In genomic region chr2:44579136-44579836, GRCh38 we compare ENCODE assay signal across 13 cellular contexts.
DNase-seq lines count a peak whose midpoint lies in the region; ATAC-seq lines count a peak whose summit lies in the region.
"Had no signal": no experiment of that assay in that cellular context is flagged by ENCODE, and none has a peak within 500 bp of the region (broad histone marks: within the 10 kb centered on the region; RNA-seq: fewer than 3 reads in every experiment).

No MANE protein-coding gene starts in this region.

- H3K36me3 Mint-ChIP-seq in activated CD8-positive, alpha-beta memory T cell treated with anti-CD3 and anti-CD28 coated beads, Interleukin-2, amount 10 ng/mL, durations not matched to agents 7 days and 5 days, result no peaks in the 10 kb centered on the region
- peaks cover 0 to 3% of the 10 kb centered on the region in 2 donors for H3K36me3 Mint-ChIP-seq in stimulated activated naive B cell treated with anti-CD40 and anti-IgM and Interleukin-4, amounts not matched to agents 10 μg/mL and 1 μg/mL and 100 μg/mL, for 72 hours

- H3K27ac Mint-ChIP-seq in activated CD8-positive, alpha-beta memory T cell treated with anti-CD3 and anti-CD28 coated beads, Interleukin-2, amount 10 ng/mL, durations not matched to agents 7 days and 5 days, result peak overlapping the region; percentile 47
- peak overlapping the region; percentile 79 for H3K27ac Mint-ChIP-seq in stimulated activated naive B cell treated with anti-CD40 and anti-IgM and Interleukin-4, amounts not matched to agents 10 μg/mL and 1 μg/mL and 100 μg/mL, for 72 hours

- peaks cover 24% of the 10 kb centered on the region for H3K4me1 Mint-ChIP-seq in activated CD8-positive, alpha-beta memory T cell treated with anti-CD3 and anti-CD28 coated beads, Interleukin-2, amount 10 ng/mL, durations not matched to agents 7 days and 5 days
- H3K4me1 Mint-ChIP-seq in stimulated activated naive B cell treated with anti-CD40 and anti-IgM and Interleukin-4, amounts not matched to agents 10 μg/mL and 1 μg/mL and 100 μg/mL, for 72 hours, result peaks cover 20 to 34% of the 10 kb centered on the region in 2 donors

- peak overlapping the region; percentile 57 for H3K27ac ChIP-seq in epithelial cell of prostate
- H3K27ac ChIP-seq: SJSA1, tibial artery had no signal

- no peaks in the 10 kb centered on the region for H3K27me3 Mint-ChIP-seq in activated CD8-positive, alpha-beta memory T cell treated with anti-CD3 and anti-CD28 coated beads, Interleukin-2, amount 10 ng/mL, durations not matched to agents 7 days and 5 days
- no peaks in the 10 kb centered on the region for H3K27me3 Mint-ChIP-seq in stimulated activated naive B cell treated with anti-CD40 and anti-IgM and Interleukin-4, amounts not matched to agents 10 μg/mL and 1 μg/mL and 100 μg/mL, for 72 hours

- peak overlapping the region; percentile 44 for H3K4me3 Mint-ChIP-seq in activated CD8-positive, alpha-beta memory T cell treated with anti-CD3 and anti-CD28 coated beads, Interleukin-2, amount 10 ng/mL, durations not matched to agents 7 days and 5 days
- peak overlapping the region; percentile 64 to 78 for H3K4me3 Mint-ChIP-seq in stimulated activated naive B cell treated with anti-CD40 and anti-IgM and Interleukin-4, amounts not matched to agents 10 μg/mL and 1 μg/mL and 100 μg/mL, for 72 hours

- CTCF ChIA-PET in activated CD8-positive, alpha-beta memory T cell treated with anti-CD3 and anti-CD28 coated beads, Interleukin-2, amount 10 ng/mL, durations not matched to agents 7 days and 5 days (lab: Charles Lee), result interaction anchor here (1.5 kb wide), 1 partner anchor 100 kb away, joined by 11 read pairs; no protein-coding TSS in a partner anchor

- no peaks in the 10 kb centered on the region for H3K9me3 Mint-ChIP-seq in activated CD8-positive, alpha-beta memory T cell treated with anti-CD3 and anti-CD28 coated beads, Interleukin-2, amount 10 ng/mL, durations not matched to agents 7 days and 5 days (ENCODE audit: low read depth)
- no peaks in the 10 kb centered on the region for H3K9me3 Mint-ChIP-seq in stimulated activated naive B cell treated with anti-CD40 and anti-IgM and Interleukin-4, amounts not matched to agents 10 μg/mL and 1 μg/mL and 100 μg/mL, for 72 hours

- no peak for DNase-seq in activated CD8-positive, alpha-beta memory T cell treated with anti-CD3 and anti-CD28 coated beads, Interleukin-2, amount 10 ng/mL, durations not matched to agents 7 days and 5 days
- DNase-seq in activated CD8-positive, alpha-beta memory T cell treated with anti-CD3 and anti-CD28 coated beads, Interleukin-2, amount 50 U/mL, for 48 hours, result no peak
- DNase-seq in RPMI7951 (ENCODE audit: low read depth) (peak; percentile 14), epithelial cell of prostate (ENCODE audit: low read depth, low spot score) (no peak), inferior parietal cortex (ENCODE audit: extremely low spot score) (no peak)
- DNase-seq in stimulated activated naive B cell treated with anti-CD40 and anti-IgM and Interleukin-4, amounts not matched to agents 10 μg/mL and 1 μg/mL and 100 μg/mL, for 72 hours, result no peak
- DNase-seq: DND-41, mesendoderm, NCI-H524, tibial artery had no signal

- ATAC-seq in activated CD8-positive, alpha-beta memory T cell treated with anti-CD3 and anti-CD28 coated beads, Interleukin-2, amount 10 ng/mL, durations not matched to agents 7 days and 5 days, result no peak
- ATAC-seq in stimulated activated naive B cell treated with anti-CD40 and anti-IgM and Interleukin-4, amounts not matched to agents 10 μg/mL and 1 μg/mL and 100 μg/mL, for 72 hours (replicated peaks), result peak; percentile 21 to 49
- no peak for ATAC-seq in GM19351 (IDR thresholded peaks at IDR 0.05; ENCODE audit: unreplicated experiment)
- ATAC-seq in GM21360 (IDR thresholded peaks at IDR 0.05; ENCODE audit: unreplicated experiment), result no peak

Comparison
In these comparisons a context has a peak if more than half of its experiments do, and no peak if none do; other contexts are left out.
1. ATAC-seq: peak in stimulated activated naive B cell treated with anti-CD40 and anti-IgM and Interleukin-4, amounts not matched to agents 10 μg/mL and 1 μg/mL and 100 μg/mL, for 72 hours (2 of 2); none in activated CD8-positive, alpha-beta memory T cell treated with anti-CD3 and anti-CD28 coated beads, Interleukin-2, amount 10 ng/mL, durations not matched to agents 7 days and 5 days (single experiment), GM19351 (single experiment) and GM21360 (single experiment).